In genomic region chr20:10648651-10649050, GRCh38 we compare ENCODE assay signal across 14 cellular contexts. TPM values are rescaled to one million over a fixed set of nuclear protein-coding genes. Genes with fewer than 3 reads are reported as not detected.
A peak's percentile ranks its signal among the peaks of the same experiment; 100 is the strongest.
DNase-seq lines count a peak whose midpoint lies in the region; ATAC-seq and TF ChIP-seq lines count a peak whose summit lies in the region.
"Had no signal": no experiment of that assay in that cellular context is flagged by ENCODE, and none has a peak within 500 bp of the region (broad histone marks: within the 10 kb centered on the region; RNA-seq: fewer than 3 reads in every experiment).

No MANE protein-coding gene starts in this region.

- H3K4me1 Mint-ChIP-seq in WTC11: peaks cover 59% of the 10 kb centered on the region
- peaks cover 6% of the 10 kb centered on the region for H3K4me1 Mint-ChIP-seq in activated T-helper 1 cell treated with anti-CD3 and anti-CD28 coated beads, Interleukin-12 subunit alpha, Interleukin-12 subunit beta, Interleukin-2, Interleukin-4 antibody, amounts not matched to agents 30 ng/mL and 10 ng/mL and 1 ng/mL, durations not matched to agents 14 hours and 24 hours and 36 hours (ENCODE audit: low read depth)
- H3K4me1 Mint-ChIP-seq in activated CD4-positive, alpha-beta T cell treated with anti-CD3 and anti-CD28 coated beads, Interleukin-2, amount 10 ng/mL, durations not matched to agents 7 days and 5 days: peaks cover 9% of the 10 kb centered on the region
- H3K4me1 Mint-ChIP-seq: stimulated activated naive B cell treated with anti-CD40 and anti-IgM and Interleukin-4, amounts not matched to agents 10 μg/mL and 1 μg/mL and 100 μg/mL, for 72 hours had no signal

- POLR2A ChIA-PET in WTC11 (lab: Charles Lee): no interaction called here
- POLR2A ChIA-PET in activated CD4-positive, alpha-beta T cell treated with anti-CD3 and anti-CD28 coated beads, Interleukin-2, amount 10 ng/mL, durations not matched to agents 7 days and 5 days (lab: Charles Lee): no interaction called here

- peak; percentile 61 for DNase-seq in GM04503 (ENCODE audit: low read depth)
- no peak for DNase-seq in WTC11 (ENCODE audit: low spot score)
- peak; percentile 95 for DNase-seq in glomerular visceral epithelial cell (ENCODE audit: extremely low spot score)
- DNase-seq in thoracic aorta (ENCODE audit: low spot score): no peak
- no peak for DNase-seq in activated T-helper 1 cell treated with anti-CD3 and anti-CD28 coated beads, Interleukin-12 subunit alpha, Interleukin-12 subunit beta, Interleukin-2, Interleukin-4 antibody, amounts not matched to agents 30 ng/mL and 10 ng/mL and 1 ng/mL, durations not matched to agents 14 hours and 24 hours and 36 hours (ENCODE audit: low spot score)
- DNase-seq in activated naive CD4-positive, alpha-beta T cell (lab: John Stamatoyannopoulos, UW): no peak
- DNase-seq in activated CD4-positive, alpha-beta T cell treated with anti-CD3 and anti-CD28 coated beads, Interleukin-2, amount 10 ng/mL, durations not matched to agents 7 days and 5 days: no peak
- DNase-seq: activated CD8-positive, alpha-beta T cell treated with anti-CD3 and anti-CD28 coated beads for 36 hours; activated naive CD4-positive, alpha-beta T cell treated with anti-CD3 and anti-CD28 coated beads for 36 hours; NCI-H2081 treated with DMSO at 0.1 percent for 48 hours; OCI-M1; stimulated activated naive B cell treated with anti-CD40 and anti-IgM and Interleukin-4, amounts not matched to agents 10 μg/mL and 1 μg/mL and 100 μg/mL, for 72 hours; T-helper 2 cell had no signal

- ATAC-seq in WTC11: no peak
- no peak for ATAC-seq in thoracic aorta (ENCODE audit: insufficient number of reproducible peaks, low FRiP score, low read depth)
- ATAC-seq: activated CD8-positive, alpha-beta T cell treated with anti-CD3 and anti-CD28 coated beads for 36 hours; stimulated activated naive B cell treated with anti-CD40 and anti-IgM and Interleukin-4, amounts not matched to agents 10 μg/mL and 1 μg/mL and 100 μg/mL, for 72 hours had no signal

- peak overlapping the region; percentile 98 to 100 for H3K27ac ChIP-seq in thoracic aorta

- peaks cover 70% of the 10 kb centered on the region for H3K36me3 Mint-ChIP-seq in WTC11
- no peaks in the 10 kb centered on the region for H3K36me3 Mint-ChIP-seq in activated T-helper 1 cell treated with anti-CD3 and anti-CD28 coated beads, Interleukin-12 subunit alpha, Interleukin-12 subunit beta, Interleukin-2, Interleukin-4 antibody, amounts not matched to agents 30 ng/mL and 10 ng/mL and 1 ng/mL, durations not matched to agents 14 hours and 24 hours and 36 hours (ENCODE audit: low read depth)
- H3K36me3 Mint-ChIP-seq in activated CD4-positive, alpha-beta T cell treated with anti-CD3 and anti-CD28 coated beads, Interleukin-2, amount 10 ng/mL, durations not matched to agents 7 days and 5 days (ENCODE audit: low read depth): no peaks in the 10 kb centered on the region
- H3K36me3 Mint-ChIP-seq: stimulated activated naive B cell treated with anti-CD40 and anti-IgM and Interleukin-4, amounts not matched to agents 10 μg/mL and 1 μg/mL and 100 μg/mL, for 72 hours had no signal

- no peaks in the 10 kb centered on the region for H3K9me3 ChIP-seq in thoracic aorta

- H3K4me3 ChIP-seq in thoracic aorta: no peak overlapping the region
- H3K4me3 ChIP-seq: lung had no signal

- H3K36me3 ChIP-seq in thoracic aorta: peaks cover 76% of the 10 kb centered on the region

- no peak overlapping the region for H3K4me3 Mint-ChIP-seq in WTC11
- H3K4me3 Mint-ChIP-seq in activated T-helper 1 cell treated with anti-CD3 and anti-CD28 coated beads, Interleukin-12 subunit alpha, Interleukin-12 subunit beta, Interleukin-2, Interleukin-4 antibody, amounts not matched to agents 30 ng/mL and 10 ng/mL and 1 ng/mL, durations not matched to agents 14 hours and 24 hours and 36 hours: no peak overlapping the region
- no peak overlapping the region for H3K4me3 Mint-ChIP-seq in activated CD4-positive, alpha-beta T cell treated with anti-CD3 and anti-CD28 coated beads, Interleukin-2, amount 10 ng/mL, durations not matched to agents 7 days and 5 days
- H3K4me3 Mint-ChIP-seq: activated CD8-positive, alpha-beta T cell treated with anti-CD3 and anti-CD28 coated beads for 36 hours; activated naive CD4-positive, alpha-beta T cell treated with anti-CD3 and anti-CD28 coated beads for 36 hours; stimulated activated naive B cell treated with anti-CD40 and anti-IgM and Interleukin-4, amounts not matched to agents 10 μg/mL and 1 μg/mL and 100 μg/mL, for 72 hours had no signal

- H3K4me1 ChIP-seq in thoracic aorta (ENCODE audit: control insufficient read depth in 1 of 2, low read depth in 2 of 2): peaks cover 36 to 90% of the 10 kb centered on the region in 2 donors

- no peaks in the 10 kb centered on the region for H3K27me3 Mint-ChIP-seq in WTC11 (ENCODE audit: low read depth)
- peaks cover 2% of the 10 kb centered on the region for H3K27me3 Mint-ChIP-seq in activated T-helper 1 cell treated with anti-CD3 and anti-CD28 coated beads, Interleukin-12 subunit alpha, Interleukin-12 subunit beta, Interleukin-2, Interleukin-4 antibody, amounts not matched to agents 30 ng/mL and 10 ng/mL and 1 ng/mL, durations not matched to agents 14 hours and 24 hours and 36 hours (ENCODE audit: insufficient read depth)
- peaks cover 2% of the 10 kb centered on the region for H3K27me3 Mint-ChIP-seq in activated CD4-positive, alpha-beta T cell treated with anti-CD3 and anti-CD28 coated beads, Interleukin-2, amount 10 ng/mL, durations not matched to agents 7 days and 5 days

- TF ChIP-seq CTCF in WTC11 (IDR thresholded peaks at IDR 0.05) (no peak), thoracic aorta (IDR thresholded peaks at IDR 0.05) (no peak)

- intact Hi-C loops in activated T-helper 1 cell treated with anti-CD3 and anti-CD28 coated beads, Interleukin-12 subunit alpha, Interleukin-12 subunit beta, Interleukin-2, Interleukin-4 antibody, amounts not matched to agents 30 ng/mL and 10 ng/mL and 1 ng/mL, durations not matched to agents 14 hours and 24 hours and 36 hours (cut with micrococcal nuclease): no loop called here

- H3K9me3 Mint-ChIP-seq in WTC11: no peaks in the 10 kb centered on the region
- no peaks in the 10 kb centered on the region for H3K9me3 Mint-ChIP-seq in activated T-helper 1 cell treated with anti-CD3 and anti-CD28 coated beads, Interleukin-12 subunit alpha, Interleukin-12 subunit beta, Interleukin-2, Interleukin-4 antibody, amounts not matched to agents 30 ng/mL and 10 ng/mL and 1 ng/mL, durations not matched to agents 14 hours and 24 hours and 36 hours
- no peaks in the 10 kb centered on the region for H3K9me3 Mint-ChIP-seq in activated CD4-positive, alpha-beta T cell treated with anti-CD3 and anti-CD28 coated beads, Interleukin-2, amount 10 ng/mL, durations not matched to agents 7 days and 5 days
- H3K9me3 Mint-ChIP-seq: activated CD8-positive, alpha-beta T cell treated with anti-CD3 and anti-CD28 coated beads for 36 hours; activated naive CD4-positive, alpha-beta T cell treated with anti-CD3 and anti-CD28 coated beads for 36 hours; stimulated activated naive B cell treated with anti-CD40 and anti-IgM and Interleukin-4, amounts not matched to agents 10 μg/mL and 1 μg/mL and 100 μg/mL, for 72 hours had no signal

- CTCF ChIA-PET in WTC11 (lab: Charles Lee): interaction anchor here (1.0 to 1.5 kb wide), 4 partner anchors 11 to 96 kb away, joined by 3 to 6 read pairs (median 4); no protein-coding TSS in a partner anchor
- CTCF ChIA-PET in activated CD4-positive, alpha-beta T cell treated with anti-CD3 and anti-CD28 coated beads, Interleukin-2, amount 10 ng/mL, durations not matched to agents 7 days and 5 days (lab: Charles Lee): interaction anchor here (1.3 kb wide), 1 partner anchor 13 kb away, joined by 3 read pairs; no protein-coding TSS in a partner anchor

- no peaks in the 10 kb centered on the region for H3K27me3 ChIP-seq in thoracic aorta (replicated peaks; ENCODE audit: insufficient read depth)

- peak overlapping the region; percentile 91 for H3K27ac Mint-ChIP-seq in WTC11
- no peak overlapping the region for H3K27ac Mint-ChIP-seq in activated T-helper 1 cell treated with anti-CD3 and anti-CD28 coated beads, Interleukin-12 subunit alpha, Interleukin-12 subunit beta, Interleukin-2, Interleukin-4 antibody, amounts not matched to agents 30 ng/mL and 10 ng/mL and 1 ng/mL, durations not matched to agents 14 hours and 24 hours and 36 hours
- H3K27ac Mint-ChIP-seq in activated CD4-positive, alpha-beta T cell treated with anti-CD3 and anti-CD28 coated beads, Interleukin-2, amount 10 ng/mL, durations not matched to agents 7 days and 5 days: no peak overlapping the region
- H3K27ac Mint-ChIP-seq: activated CD8-positive, alpha-beta T cell treated with anti-CD3 and anti-CD28 coated beads for 36 hours; activated naive CD4-positive, alpha-beta T cell treated with anti-CD3 and anti-CD28 coated beads for 36 hours; stimulated activated naive B cell treated with anti-CD40 and anti-IgM and Interleukin-4, amounts not matched to agents 10 μg/mL and 1 μg/mL and 100 μg/mL, for 72 hours had no signal

TF ChIP-seq in WTC11, 78 proteins besides CTCF, POLR2A, EP300 and RAD21 (continues in another document):
- no peak for TF ChIP-seq ATF3 (CRISPR knock-in tag; conservative IDR thresholded peaks at IDR 0.05)
- no peak for TF ChIP-seq NFYB (CRISPR knock-in tag; conservative IDR thresholded peaks at IDR 0.05; ENCODE audit: low read depth)
- TF ChIP-seq NFE2L1 (CRISPR knock-in tag; IDR thresholded peaks at IDR 0.05): no peak
- no peak for TF ChIP-seq OVOL2 (CRISPR knock-in tag; IDR thresholded peaks at IDR 0.05; ENCODE audit: borderline replicate concordance)
- TF ChIP-seq NR1H2 (CRISPR knock-in tag; IDR thresholded peaks at IDR 0.05): no peak
- no peak for TF ChIP-seq GABPB1 (CRISPR knock-in tag; IDR thresholded peaks at IDR 0.05)
- no peak for TF ChIP-seq MLX (CRISPR knock-in tag; IDR thresholded peaks at IDR 0.05)

RNA-seq across cellular contexts. Expression of gene JAG1, which starts 25.1 kb away (rescaled TPM):
- total RNA-seq in WTC11 (2021): 38.3 to 45.2 TPM (median 41.6 TPM) in 3 replicates
- 100 to 1,000 TPM; 237 to 253 TPM for total RNA-seq in thoracic aorta
- total RNA-seq in activated T-helper 1 cell treated with anti-CD3 and anti-CD28 coated beads, Interleukin-12 subunit alpha, Interleukin-12 subunit beta, Interleukin-2, Interleukin-4 antibody, amounts not matched to agents 30 ng/mL and 10 ng/mL and 1 ng/mL, durations not matched to agents 14 hours and 24 hours and 36 hours: 1.3 and 1.4 TPM in 2 replicates
- under 1 TPM in 1 of 2 experiments, not detected in 1; 0.15 TPM for total RNA-seq in activated CD4-positive, alpha-beta T cell treated with anti-CD3 and anti-CD28 coated beads, Interleukin-2, amount 10 ng/mL, durations not matched to agents 7 days and 5 days

Comparison
In these comparisons a context has a peak if more than half of its experiments do, and no peak if none do; other contexts are left out.
1. DNase-seq: peak in GM04503 (single experiment) and glomerular visceral epithelial cell (single experiment); none in WTC11 (single experiment), thoracic aorta (single experiment), activated T-helper 1 cell treated with anti-CD3 and anti-CD28 coated beads, Interleukin-12 subunit alpha, Interleukin-12 subunit beta, Interleukin-2, Interleukin-4 antibody, amounts not matched to agents 30 ng/mL and 10 ng/mL and 1 ng/mL, durations not matched to agents 14 hours and 24 hours and 36 hours (single experiment), activated naive CD4-positive, alpha-beta T cell (0 of 4) and activated CD4-positive, alpha-beta T cell treated with anti-CD3 and anti-CD28 coated beads, Interleukin-2, amount 10 ng/mL, durations not matched to agents 7 days and 5 days (single experiment).
2. RNA of gene JAG1, which starts 25.1 kb away (total RNA-seq): 237 to 253 TPM in thoracic aorta and 38.3 to 45.2 TPM in WTC11; 1.3 to 1.4 TPM in activated T-helper 1 cell treated with anti-CD3 and anti-CD28 coated beads, Interleukin-12 subunit alpha, Interleukin-12 subunit beta, Interleukin-2, Interleukin-4 antibody, amounts not matched to agents 30 ng/mL and 10 ng/mL and 1 ng/mL, durations not matched to agents 14 hours and 24 hours and 36 hours and 0.15 TPM in activated CD4-positive, alpha-beta T cell treated with anti-CD3 and anti-CD28 coated beads, Interleukin-2, amount 10 ng/mL, durations not matched to agents 7 days and 5 days; every median in the first group is over 10 times any median in the second.